In genomic region chr7:33807779-33808482, GRCh38 we compare ENCODE assay signal across 8 cellular contexts.
DNase-seq lines count a peak whose midpoint lies in the region; ATAC-seq and TF ChIP-seq lines count a peak whose summit lies in the region.

No MANE protein-coding gene starts in this region.

- no peak overlapping the region for H3K4me3 Mint-ChIP-seq in effector memory CD8-positive, alpha-beta T cell

- in situ Hi-C loops in astrocyte of the cerebellum (cut with HindIII; ENCODE audit: low sequenced_read_pairs): loop anchor here (5.0 kb wide), 1 partner anchor 89 kb away; no protein-coding TSS in a partner anchor

- H3K27ac Mint-ChIP-seq in effector memory CD8-positive, alpha-beta T cell: no peak overlapping the region

- H3K9me3 Mint-ChIP-seq in effector memory CD8-positive, alpha-beta T cell: no peaks in the 10 kb centered on the region

- no peaks in the 10 kb centered on the region for H3K36me3 ChIP-seq in GM06990 (ENCODE audit: control insufficient read depth, insufficient read depth, low read length)

- H3K36me3 Mint-ChIP-seq in effector memory CD8-positive, alpha-beta T cell (ENCODE audit: insufficient read depth): no peaks in the 10 kb centered on the region

- H3K4me3 ChIP-seq in GM06990 (replicated peaks; ENCODE audit: low read depth, low read length) (no peak overlapping the region), astrocyte of the cerebellum (ENCODE audit: low read depth, low read length) (no peak overlapping the region)

- ATAC-seq in HG03520 (IDR thresholded peaks at IDR 0.05; ENCODE audit: unreplicated experiment): peak; percentile 60
- ATAC-seq in effector memory CD8-positive, alpha-beta T cell (replicated peaks): no peak
- ATAC-seq in HG02763 (IDR thresholded peaks at IDR 0.05; ENCODE audit: unreplicated experiment): no peak

- no peaks in the 10 kb centered on the region for H3K4me1 Mint-ChIP-seq in effector memory CD8-positive, alpha-beta T cell (ENCODE audit: low read depth in 2 of 2)

- no peaks in the 10 kb centered on the region; the same call in none of the 2 replicates for H3K27me3 ChIP-seq in GM06990 (replicated peaks; ENCODE audit: control insufficient read depth, insufficient read depth, low read length)

- TF ChIP-seq CTCF in GM06990 (IDR thresholded peaks at IDR 0.05; ENCODE audit: insufficient read depth, low read length, poor library complexity, severe bottlenecking) (peak; percentile 84), astrocyte of the cerebellum (IDR thresholded peaks at IDR 0.05; ENCODE audit: low read depth, low read length, missing control alignments) (peak; percentile 62)

- DNase-seq in GM06990 (ENCODE audit: extremely low read depth, insufficient read length) (peak; percentile 13), astrocyte of the cerebellum (ENCODE audit: low read depth) (peak; percentile 73), myocyte (ENCODE audit: low read depth) (peak; percentile 64)
- DNase-seq in effector memory CD8-positive, alpha-beta T cell: no peak
- DNase-seq in activated CD4-positive, CD25-positive, alpha-beta regulatory T cell (lab: John Stamatoyannopoulos, UW): no peak
- DNase-seq in stimulated activated CD4-positive, alpha-beta T cell treated with anti-CD3 and anti-CD28 coated beads, Interleukin-12 subunit alpha, Interleukin-12 subunit beta, amount 100 ng/mL, for 4 hours: no peak

- H3K27me3 Mint-ChIP-seq in effector memory CD8-positive, alpha-beta T cell: no peaks in the 10 kb centered on the region

Comparison
In these comparisons a context has a peak if more than half of its experiments do, and no peak if none do; other contexts are left out.
1. DNase-seq: peak in GM06990 (single experiment), astrocyte of the cerebellum (single experiment) and myocyte (single experiment); none in effector memory CD8-positive, alpha-beta T cell (0 of 3), activated CD4-positive, CD25-positive, alpha-beta regulatory T cell (0 of 4) and stimulated activated CD4-positive, alpha-beta T cell treated with anti-CD3 and anti-CD28 coated beads, Interleukin-12 subunit alpha, Interleukin-12 subunit beta, amount 100 ng/mL, for 4 hours (single experiment).